Comparison of ENCODE assay signal across 8 cellular contexts in genomic region chr1:240092301-240093119, GRCh38. TPM values are rescaled to one million over a fixed set of nuclear protein-coding genes. Genes with fewer than 3 reads are reported as not detected.
A peak's percentile ranks its signal among the peaks of the same experiment; 100 is the strongest.
DNase-seq lines count a peak whose midpoint lies in the region; ATAC-seq and TF ChIP-seq lines count a peak whose summit lies in the region.

No MANE protein-coding gene starts in this region.

- H3K9me3 ChIP-seq in HUES48 (ENCODE audit: control insufficient read depth, insufficient read depth, low read length) (no peaks in the 10 kb centered on the region), upper lobe of right lung (no peaks in the 10 kb centered on the region)

- peaks cover 49% of the 10 kb centered on the region for H3K27me3 ChIP-seq in HUES48 (ENCODE audit: control insufficient read depth, insufficient read depth, low read length)
- H3K27me3 ChIP-seq in upper lobe of right lung, result peaks cover 60% of the 10 kb centered on the region

- H3K4me3 ChIP-seq in HUES48 (ENCODE audit: low read depth, low read length) (peak overlapping the region; percentile 62), upper lobe of right lung (peak overlapping the region; percentile 14)

- DNase-seq in AG08396 (ENCODE audit: low spot score) (peak; percentile 81), caudate nucleus (lab: John Stamatoyannopoulos, UW) (peak in 43 of 61 donors; percentile 12 to 70 (median 42)), left kidney (ENCODE audit: low read depth, low spot score) (peak; percentile 82), upper lobe of right lung (no peak), NCI-H2029 (lab: John Stamatoyannopoulos, UW) (no peak)

- ATAC-seq in upper lobe of right lung (peak; percentile 52), GM21360 (IDR thresholded peaks at IDR 0.05; ENCODE audit: unreplicated experiment) (no peak), HG02571 (IDR thresholded peaks at IDR 0.05; ENCODE audit: unreplicated experiment) (no peak)

- H3K9ac ChIP-seq in HUES48 (ENCODE audit: low read depth, low read length), result no peak overlapping the region

- H3K27ac ChIP-seq in HUES48 (ENCODE audit: low read depth, low read length), result no peak overlapping the region
- peak overlapping the region; percentile 76 for H3K27ac ChIP-seq in caudate nucleus (ENCODE audit: low read depth, low read length)
- no peak overlapping the region for H3K27ac ChIP-seq in upper lobe of right lung

- no peak for TF ChIP-seq CTCF in upper lobe of right lung (IDR thresholded peaks at IDR 0.05)

- H3K36me3 ChIP-seq in HUES48 (ENCODE audit: control insufficient read depth, insufficient read depth, low read length) (no peaks in the 10 kb centered on the region), upper lobe of right lung (no peaks in the 10 kb centered on the region)

- H3K4me1 ChIP-seq in HUES48 (ENCODE audit: control insufficient read depth, insufficient read depth, low read length), result peaks cover 7% of the 10 kb centered on the region
- H3K4me1 ChIP-seq in upper lobe of right lung, result peaks cover 9% of the 10 kb centered on the region

- intact Hi-C loops in upper lobe of right lung (cut with DNase I), result no loop called here

RNA-seq across cellular contexts. Expression of gene FMN2, which starts 0.8 kb away (rescaled TPM):
- 0.52 TPM for total RNA-seq in upper lobe of right lung

Comparison
In these comparisons a context has a peak if more than half of its experiments do, and no peak if none do; other contexts are left out.
1. DNase-seq: peak in AG08396 (single experiment), caudate nucleus (43 of 61) and left kidney (single experiment); none in upper lobe of right lung (single experiment) and NCI-H2029 (single experiment).